Comparison of ENCODE assay signal across 7 cellular contexts in genomic region chr19:872266-872951, GRCh38. TPM values are rescaled to one million over a fixed set of nuclear protein-coding genes. Genes with fewer than 3 reads are reported as not detected.
DNase-seq lines count a peak whose midpoint lies in the region; ATAC-seq and TF ChIP-seq lines count a peak whose summit lies in the region.
"Had no signal": no experiment of that assay in that cellular context is flagged by ENCODE, and none has a peak within 500 bp of the region (broad histone marks: within the 10 kb centered on the region; RNA-seq: fewer than 3 reads in every experiment).

No MANE protein-coding gene starts in this region.

- H3K4me1 ChIP-seq in left ventricle myocardium inferior: peaks cover 41% of the 10 kb centered on the region

- H3K4me3 ChIP-seq in left ventricle myocardium inferior: peak overlapping the region; percentile 45

- DNase-seq in HuH-7 (ENCODE audit: low spot score) (peak; percentile 57), left ventricle myocardium inferior (peak; percentile 75), endothelial cell (ENCODE audit: low spot score) (no peak)
- DNase-seq in activated CD8-positive, alpha-beta memory T cell treated with anti-CD3 and anti-CD28 coated beads for 4 hours (ENCODE audit: low read depth in 2 of 2): peak; percentile 32 to 67
- peak; percentile 82 to 86 for DNase-seq in stimulated activated naive CD8-positive, alpha-beta T cell treated with anti-CD3 and anti-CD28 coated beads, Interleukin-15, amount 100 ng/mL, for 72 hours

- H3K4me1 Mint-ChIP-seq in stimulated activated naive CD8-positive, alpha-beta T cell treated with anti-CD3 and anti-CD28 coated beads, Interleukin-15, amount 100 ng/mL, for 72 hours: peaks cover 12% of the 10 kb centered on the region
- no peaks in the 10 kb centered on the region for H3K4me1 Mint-ChIP-seq in endothelial cell (ENCODE audit: unreplicated experiment)

- TF ChIP-seq CTCF in 22Rv1 (IDR thresholded peaks at IDR 0.05) (no peak), left ventricle myocardium inferior (IDR thresholded peaks at IDR 0.05; ENCODE audit: borderline replicate concordance) (no peak), endothelial cell (IDR thresholded peaks at IDR 0.05; ENCODE audit: unreplicated experiment) (no peak)

- peak overlapping the region in 1 of 2 donors; percentile 63 for H3K27ac Mint-ChIP-seq in stimulated activated naive CD8-positive, alpha-beta T cell treated with anti-CD3 and anti-CD28 coated beads, Interleukin-15, amount 100 ng/mL, for 72 hours
- no peak overlapping the region for H3K27ac Mint-ChIP-seq in endothelial cell (ENCODE audit: unreplicated experiment)

- H3K27me3 ChIP-seq in left ventricle myocardium inferior (ENCODE audit: low read depth): no peaks in the 10 kb centered on the region

- H3K36me3 ChIP-seq in left ventricle myocardium inferior: peaks cover 38% of the 10 kb centered on the region

- peaks cover 13% of the 10 kb centered on the region for H3K36me3 Mint-ChIP-seq in endothelial cell (ENCODE audit: low read depth, unreplicated experiment)

- H3K27me3 Mint-ChIP-seq in stimulated activated naive CD8-positive, alpha-beta T cell treated with anti-CD3 and anti-CD28 coated beads, Interleukin-15, amount 100 ng/mL, for 72 hours: no peaks in the 10 kb centered on the region
- peaks cover 15% of the 10 kb centered on the region for H3K27me3 Mint-ChIP-seq in endothelial cell (ENCODE audit: unreplicated experiment)

- H3K4me3 Mint-ChIP-seq in stimulated activated naive CD8-positive, alpha-beta T cell treated with anti-CD3 and anti-CD28 coated beads, Interleukin-15, amount 100 ng/mL, for 72 hours: peak overlapping the region; percentile 39 to 77
- no peak overlapping the region for H3K4me3 Mint-ChIP-seq in endothelial cell (ENCODE audit: unreplicated experiment)

- ATAC-seq in stimulated activated naive CD8-positive, alpha-beta T cell treated with anti-CD3 and anti-CD28 coated beads, Interleukin-15, amount 100 ng/mL, for 72 hours: peak; percentile 85

- intact Hi-C loops in left ventricle myocardium inferior (cut with micrococcal nuclease): no loop called here

- H3K9me3 Mint-ChIP-seq in stimulated activated naive CD8-positive, alpha-beta T cell treated with anti-CD3 and anti-CD28 coated beads, Interleukin-15, amount 100 ng/mL, for 72 hours: no peaks in the 10 kb centered on the region
- no peaks in the 10 kb centered on the region for H3K9me3 Mint-ChIP-seq in endothelial cell (ENCODE audit: unreplicated experiment)

- no peaks in the 10 kb centered on the region for H3K9me3 ChIP-seq in left ventricle myocardium inferior (replicated peaks)

- H3K27ac ChIP-seq in 22Rv1 (peak overlapping the region; percentile 80), left ventricle myocardium inferior (replicated peaks) (peak overlapping the region; percentile 84)

RNA-seq across cellular contexts. Expression of gene CFD, which starts 12.9 kb away (rescaled TPM):
- total RNA-seq in left ventricle myocardium inferior (200 TPM), endothelial cell (ENCODE audit: unreplicated experiment) (0.46 TPM)

RNA-seq across cellular contexts. Expression of gene ELANE, which starts 20.3 kb away (rescaled TPM):
- total RNA-seq in left ventricle myocardium inferior (0.58 TPM), endothelial cell (ENCODE audit: unreplicated experiment) (not detected)
- total RNA-seq: pulmonary artery endothelial cell had no signal

RNA-seq across cellular contexts. Expression of gene MED16, which starts 20.6 kb away (rescaled TPM):
- total RNA-seq in left ventricle myocardium inferior (19.4 TPM), endothelial cell (ENCODE audit: unreplicated experiment) (66.5 TPM)

RNA-seq across cellular contexts. Expression of gene RNU6-9, which starts 20.9 kb away (rescaled TPM):
- total RNA-seq in left ventricle myocardium inferior: not detected
- not detected for total RNA-seq in endothelial cell (ENCODE audit: unreplicated experiment)
- total RNA-seq: pulmonary artery endothelial cell had no signal

RNA-seq across cellular contexts. Expression of gene PRTN3, which starts 31.6 kb away (rescaled TPM):
- total RNA-seq in left ventricle myocardium inferior (not detected), endothelial cell (ENCODE audit: unreplicated experiment) (not detected)
- total RNA-seq: pulmonary artery endothelial cell had no signal

Comparison
In these comparisons a context has a peak if more than half of its experiments do, and no peak if none do; other contexts are left out.
1. RNA of gene CFD, which starts 12.9 kb away (total RNA-seq): 200 TPM in left ventricle myocardium inferior (single experiment); 0.46 TPM in endothelial cell (single experiment); every median in the first group is over 100 times any median in the second.